ENCODE assay signal across 9 cellular contexts in the genomic region with DNA sequence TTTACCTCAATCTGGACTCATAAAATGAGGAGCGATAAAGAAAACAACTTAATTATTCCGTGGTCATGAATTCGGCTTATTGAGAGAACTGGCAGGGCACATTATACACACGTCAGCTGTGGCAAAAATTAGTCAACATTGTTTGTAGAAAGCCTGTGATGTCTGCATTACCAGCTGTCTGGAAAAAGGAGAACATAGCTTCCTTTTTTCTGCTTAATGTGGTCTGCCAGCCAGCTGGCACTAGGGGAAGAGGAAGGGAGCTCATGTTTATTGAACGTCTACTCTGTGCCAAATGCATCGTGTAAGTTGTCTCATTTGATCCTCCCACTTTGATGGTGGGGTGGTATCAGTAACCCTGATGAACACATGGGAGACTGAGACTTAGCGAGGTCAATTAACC.
DNase-seq lines count a peak whose midpoint lies in the region; ATAC-seq and TF ChIP-seq lines count a peak whose summit lies in the region.
"Had no signal": no experiment of that assay in that cellular context is flagged by ENCODE, and none has a peak within 500 bp of the region (broad histone marks: within the 10 kb centered on the region; RNA-seq: fewer than 3 reads in every experiment).

No MANE protein-coding gene starts in this region.

- H3K36me3 ChIP-seq in OCI-LY3 (replicated peaks; ENCODE audit: low read depth, low read length) (no peaks in the 10 kb centered on the region), fibroblast of lung (ENCODE audit: control insufficient read depth, insufficient read depth, low read length) (no peaks in the 10 kb centered on the region)

- peaks cover 14% of the 10 kb centered on the region for H3K4me1 ChIP-seq in OCI-LY3 (ENCODE audit: low read length)
- no peaks in the 10 kb centered on the region for H3K4me1 ChIP-seq in fibroblast of lung (ENCODE audit: control insufficient read depth, extremely low read depth, insufficient read depth, low read length)
- H3K4me1 ChIP-seq: foreskin keratinocyte had no signal

- DNase-seq in HCEC 1CT, result peak; percentile 30
- peak; percentile 41 to 66 for DNase-seq in fibroblast of lung (ENCODE audit: low read depth in 2 of 2)
- peak; percentile 91 for DNase-seq in pulmonary artery endothelial cell (ENCODE audit: low read depth, low spot score)
- DNase-seq in central memory CD4-positive, alpha-beta T cell, result no peak
- no peak for DNase-seq in NCI-H146 treated with DMSO at 0.1 percent for 48 hours (lab: John Stamatoyannopoulos, UW; ENCODE audit: unreplicated experiment)
- DNase-seq: foreskin keratinocyte had no signal

- H2AFZ ChIP-seq in OCI-LY3 (ENCODE audit: low read depth, low read length) (no peak overlapping the region), fibroblast of lung (ENCODE audit: low read length) (peak overlapping the region; percentile 60)

- H3K9me3 ChIP-seq in OCI-LY3 (ENCODE audit: insufficient read depth, low read length) (no peaks in the 10 kb centered on the region), fibroblast of lung (ENCODE audit: control insufficient read depth, insufficient read depth, low read depth, low read length) (no peaks in the 10 kb centered on the region)

- H3K9ac ChIP-seq in OCI-LY3 (ENCODE audit: low read length) (no peak overlapping the region), fibroblast of lung (ENCODE audit: insufficient read depth, low read length) (no peak overlapping the region)

- peaks cover 15% of the 10 kb centered on the region for H4K20me1 ChIP-seq in OCI-LY3 (ENCODE audit: insufficient read depth, low read length)
- H4K20me1 ChIP-seq in fibroblast of lung (ENCODE audit: control insufficient read depth, extremely low read depth, insufficient read depth, low read length), result no peaks in the 10 kb centered on the region

- TF ChIP-seq CTCF in OCI-LY3 (IDR thresholded peaks at IDR 0.05; ENCODE audit: low read depth, low read length), result no peak
- TF ChIP-seq CTCF in fibroblast of lung (conservative IDR thresholded peaks at IDR 0.05 in 1 of 2, IDR thresholded peaks at IDR 0.05 in 1 of 2; ENCODE audit: low read depth in 1 of 2, low read length in 2 of 2), result no peak

- H3K4me3 ChIP-seq in OCI-LY3 (ENCODE audit: low read length) (no peak overlapping the region), fibroblast of lung (replicated peaks in 1 of 4; ENCODE audit: control extremely low read depth in 1 of 4, insufficient read depth in 1 of 4, low read depth in 3 of 4, low read length in 4 of 4) (no peak overlapping the region)

- H3K79me2 ChIP-seq in OCI-LY3 (ENCODE audit: low read length), result peaks cover 10% of the 10 kb centered on the region; the same call in 1 of the 2 replicates
- H3K79me2 ChIP-seq in fibroblast of lung (ENCODE audit: control insufficient read depth, insufficient read depth, low read length), result peaks cover 1% of the 10 kb centered on the region

- no peak for ATAC-seq in GM18505 (IDR thresholded peaks at IDR 0.05; ENCODE audit: unreplicated experiment)
- no peak for ATAC-seq in HG02678 (IDR thresholded peaks at IDR 0.05; ENCODE audit: unreplicated experiment)
- ATAC-seq: foreskin keratinocyte had no signal

- H3K27me3 ChIP-seq in OCI-LY3 (ENCODE audit: low read depth, low read length), result no peaks in the 10 kb centered on the region
- no peaks in the 10 kb centered on the region for H3K27me3 ChIP-seq in fibroblast of lung (ENCODE audit: control insufficient read depth, insufficient read depth, low read length)
- H3K27me3 ChIP-seq: foreskin keratinocyte had no signal

- no peak overlapping the region for H3K27ac ChIP-seq in OCI-LY3 (ENCODE audit: low read length)
- H3K27ac ChIP-seq in fibroblast of lung (ENCODE audit: insufficient read depth, low read length), result no peak overlapping the region
- H3K27ac ChIP-seq: foreskin keratinocyte had no signal

- H3K4me2 ChIP-seq in OCI-LY3 (ENCODE audit: low read length) (peak overlapping the region; percentile 37; the same call in 1 of the 2 replicates), fibroblast of lung (ENCODE audit: extremely low read depth, insufficient read depth, low read length) (peak overlapping the region; percentile 69)

- TF ChIP-seq POLR2A in GM18505 (IDR thresholded peaks at IDR 0.05; ENCODE audit: borderline replicate concordance, extremely low read depth, insufficient read depth, insufficient read length), result no peak

Comparison
In these comparisons a context has a peak if more than half of its experiments do, and no peak if none do; other contexts are left out.
1. DNase-seq: peak in HCEC 1CT (single experiment), fibroblast of lung (2 of 2) and pulmonary artery endothelial cell (single experiment); none in central memory CD4-positive, alpha-beta T cell (single experiment) and NCI-H146 treated with DMSO at 0.1 percent for 48 hours (single experiment).